Comparison of ENCODE assay signal across 34 cellular contexts in genomic region chr14:24376448-24377070, GRCh38. TPM values are rescaled to one million over a fixed set of nuclear protein-coding genes. Genes with fewer than 3 reads are reported as not detected.
DNase-seq lines count a peak whose midpoint lies in the region; ATAC-seq and TF ChIP-seq lines count a peak whose summit lies in the region.
"Had no signal": no experiment of that assay in that cellular context is flagged by ENCODE, and none has a peak within 500 bp of the region (broad histone marks: within the 10 kb centered on the region; RNA-seq: fewer than 3 reads in every experiment).

No MANE protein-coding gene starts in this region.

- no peak for DNase-seq in left ventricle myocardium inferior
- DNase-seq in heart right ventricle = no peak
- DNase-seq in NCI-H146 treated with DMSO at 0.1 percent for 48 hours (lab: John Stamatoyannopoulos, UW; ENCODE audit: unreplicated experiment) = peak; percentile 32
- DNase-seq in T-helper 17 cell = no peak
- DNase-seq in uterus = no peak
- DNase-seq: activated CD4-positive, alpha-beta T cell treated with anti-CD3 and anti-CD28 coated beads, Interleukin-2, amount 50 U/mL, for 48 hours; activated CD4-positive, CD25-positive, alpha-beta regulatory T cell treated with anti-CD3 and anti-CD28 coated beads, Interleukin-2, amount 50 U/mL, for 72 hours; activated naive CD4-positive, alpha-beta T cell; activated T-cell treated with anti-CD3 and anti-CD28 coated beads, Interleukin-2, amount 50 U/mL, for 72 hours; caudate nucleus; CD4-positive, CD25-positive, alpha-beta regulatory T cell; cortex of kidney; effector memory CD8-positive, alpha-beta T cell; head of caudate nucleus; immature natural killer cell; KG1; left cardiac atrium; mammary epithelial cell; MG63; NCI-H1105; NCI-H345; Peyer's patch; retina; SHP77; small intestine; stimulated activated naive B cell treated with anti-CD40 and anti-IgM and Interleukin-4, amounts not matched to agents 10 μg/mL and 1 μg/mL and 100 μg/mL, for 72 hours; T-helper 2 cell; upper lobe of left lung had no signal

- H3K9me3 ChIP-seq in left ventricle myocardium inferior (replicated peaks) = no peaks in the 10 kb centered on the region
- no peaks in the 10 kb centered on the region for H3K9me3 ChIP-seq in heart right ventricle
- no peaks in the 10 kb centered on the region for H3K9me3 ChIP-seq in iPS-15b (ENCODE audit: control insufficient read depth, insufficient read depth, low read length)
- no peaks in the 10 kb centered on the region for H3K9me3 ChIP-seq in T-helper 17 cell (ENCODE audit: control insufficient read depth, low read length, poor library complexity, severe bottlenecking)
- H3K9me3 ChIP-seq in uterus = no peaks in the 10 kb centered on the region
- H3K9me3 ChIP-seq: MG63, Peyer's patch, upper lobe of left lung had no signal

- H3K36me3 Mint-ChIP-seq in T-helper 17 cell (ENCODE audit: low read depth) = peaks cover 2% of the 10 kb centered on the region
- H3K36me3 Mint-ChIP-seq: CD4-positive, CD25-positive, alpha-beta regulatory T cell; immature natural killer cell; stimulated activated naive B cell treated with anti-CD40 and anti-IgM and Interleukin-4, amounts not matched to agents 10 μg/mL and 1 μg/mL and 100 μg/mL, for 72 hours had no signal

- no peak overlapping the region for H3K9ac ChIP-seq in iPS-15b (ENCODE audit: low read depth, low read length)
- H3K9ac ChIP-seq: parathyroid adenoma had no signal

- TF ChIP-seq CTCF in left ventricle myocardium inferior (IDR thresholded peaks at IDR 0.05; ENCODE audit: borderline replicate concordance) = no peak
- no peak for TF ChIP-seq CTCF in heart right ventricle (IDR thresholded peaks at IDR 0.05)
- TF ChIP-seq CTCF in uterus (IDR thresholded peaks at IDR 0.05) = no peak

- H3K4me3 ChIP-seq in left ventricle myocardium inferior = no peak overlapping the region
- H3K4me3 ChIP-seq in heart right ventricle = no peak overlapping the region
- peak overlapping the region; percentile 45 for H3K4me3 ChIP-seq in iPS-15b (ENCODE audit: low read depth, low read length)
- H3K4me3 ChIP-seq in uterus = no peak overlapping the region
- H3K4me3 ChIP-seq: MG63, Peyer's patch, upper lobe of left lung had no signal

- TF ChIP-seq POLR2A in uterus (IDR thresholded peaks at IDR 0.05) = no peak

- H3K27ac ChIP-seq in left ventricle myocardium inferior (replicated peaks) (peak overlapping the region; percentile 12), heart right ventricle (no peak overlapping the region), uterus (no peak overlapping the region)
- H3K27ac ChIP-seq: parathyroid adenoma, Peyer's patch, upper lobe of left lung had no signal

- H3K27me3 ChIP-seq in left ventricle myocardium inferior (ENCODE audit: low read depth) (peaks cover 9% of the 10 kb centered on the region), heart right ventricle (peaks cover 0 to 10% (median 0%) of the 10 kb centered on the region in 7 donors), iPS-15b (ENCODE audit: control insufficient read depth, insufficient read depth, low read length) (no peaks in the 10 kb centered on the region), uterus (no peaks in the 10 kb centered on the region)
- H3K27me3 ChIP-seq: MG63, Peyer's patch, upper lobe of left lung had no signal

- peaks cover 9% of the 10 kb centered on the region for H3K36me3 ChIP-seq in left ventricle myocardium inferior
- H3K36me3 ChIP-seq in heart right ventricle = peaks cover 0 to 34% (median 0%) of the 10 kb centered on the region in 9 donors
- H3K36me3 ChIP-seq in iPS-15b (ENCODE audit: control insufficient read depth, insufficient read depth, low read length) = peaks cover 14% of the 10 kb centered on the region
- no peaks in the 10 kb centered on the region for H3K36me3 ChIP-seq in uterus
- H3K36me3 ChIP-seq: MG63, Peyer's patch had no signal

- intact Hi-C loops in left ventricle myocardium inferior (cut with micrococcal nuclease) (no loop called here), heart right ventricle (cut with DNase I) (no loop called here), uterus (cut with DNase I; ENCODE audit: low total_unique reads) (no loop called here)

- no peaks in the 10 kb centered on the region for H3K4me1 Mint-ChIP-seq in T-helper 17 cell
- H3K4me1 Mint-ChIP-seq: CD4-positive, CD25-positive, alpha-beta regulatory T cell; immature natural killer cell; neural crest cell had no signal

- ATAC-seq in heart right ventricle (no peak), T-helper 17 cell (no peak), GM21717 (IDR thresholded peaks at IDR 0.05; ENCODE audit: unreplicated experiment) (no peak), GM21423 (IDR thresholded peaks at IDR 0.05; ENCODE audit: unreplicated experiment) (no peak)
- ATAC-seq: activated T-cell treated with anti-CD3 and anti-CD28 coated beads, Interleukin-2, amount 50 U/mL, for 72 hours; effector memory CD8-positive, alpha-beta T cell; stimulated activated naive B cell treated with anti-CD40 and anti-IgM and Interleukin-4, amounts not matched to agents 10 μg/mL and 1 μg/mL and 100 μg/mL, for 72 hours had no signal

- H3K4me1 ChIP-seq in left ventricle myocardium inferior (peaks cover 26% of the 10 kb centered on the region), heart right ventricle (peaks cover 0 to 34% (median 7%) of the 10 kb centered on the region in 9 donors), iPS-15b (ENCODE audit: control insufficient read depth, insufficient read depth, low read length) (peaks cover 14% of the 10 kb centered on the region), uterus (no peaks in the 10 kb centered on the region)
- H3K4me1 ChIP-seq: Peyer's patch had no signal

- no peak overlapping the region for H3K4me3 Mint-ChIP-seq in T-helper 17 cell
- H3K4me3 Mint-ChIP-seq: activated T-cell treated with anti-CD3 and anti-CD28 coated beads, Interleukin-2, amount 50 U/mL, for 72 hours; CD4-positive, CD25-positive, alpha-beta regulatory T cell; effector memory CD8-positive, alpha-beta T cell; immature natural killer cell; neural crest cell; stimulated activated naive B cell treated with anti-CD40 and anti-IgM and Interleukin-4, amounts not matched to agents 10 μg/mL and 1 μg/mL and 100 μg/mL, for 72 hours had no signal

- peaks cover 37% of the 10 kb centered on the region for H3K27me3 Mint-ChIP-seq in T-helper 17 cell

- WGBS in heart right ventricle, 2 donors = 61 to 69% methylated on average over 16 of the region's 16 CpGs

- H3K27ac Mint-ChIP-seq in T-helper 17 cell = no peak overlapping the region
- H3K27ac Mint-ChIP-seq: activated T-cell treated with anti-CD3 and anti-CD28 coated beads, Interleukin-2, amount 50 U/mL, for 72 hours; CD4-positive, CD25-positive, alpha-beta regulatory T cell; effector memory CD8-positive, alpha-beta T cell; immature natural killer cell; stimulated activated naive B cell treated with anti-CD40 and anti-IgM and Interleukin-4, amounts not matched to agents 10 μg/mL and 1 μg/mL and 100 μg/mL, for 72 hours had no signal

RNA-seq across cellular contexts. Expression of gene NFATC4, which starts 8.6 kb away (rescaled TPM):
- total RNA-seq in left ventricle myocardium inferior (20.6 TPM), heart right ventricle (10 to 100 TPM in 4 of 10 donors, 1 to 10 TPM in 6; 3.0 to 42.0 (median 7.8) TPM), T-helper 17 cell (not detected), uterus (100 to 1,000 TPM in 1 of 4 donors, 10 to 100 TPM in 3; 25.6 to 187 (median 86.4) TPM)
- polyA plus RNA-seq in heart right ventricle = 10 to 100 TPM; 28.7 to 69.2 TPM
- total RNA-seq: CD4-positive, CD25-positive, alpha-beta regulatory T cell had no signal
- polyA plus RNA-seq: CD4-positive, CD25-positive, alpha-beta regulatory T cell; immature natural killer cell had no signal

RNA-seq across cellular contexts. Expression of gene NYNRIN, which starts 22.2 kb away (rescaled TPM):
- 8.0 TPM for total RNA-seq in left ventricle myocardium inferior
- 1 to 10 TPM; 3.6 to 9.0 (median 6.4) TPM for total RNA-seq in heart right ventricle
- polyA plus RNA-seq in heart right ventricle = 1 to 10 TPM; 4.6 to 6.8 TPM
- total RNA-seq in T-helper 17 cell = under 1 TPM in 1 of 2 donors, not detected in 1; 0.22 TPM
- total RNA-seq in uterus = 10 to 100 TPM in 3 of 4 donors, 1 to 10 TPM in 1; 4.9 to 51.1 (median 27.3) TPM

RNA-seq across cellular contexts. Expression of gene RIPK3, which starts 36.8 kb away (rescaled TPM):
- total RNA-seq in left ventricle myocardium inferior (3.6 TPM), heart right ventricle (1 to 10 TPM; 1.7 to 4.9 (median 3.5) TPM), T-helper 17 cell (10 to 100 TPM; 22.7 to 26.1 TPM), uterus (100 to 1,000 TPM in 1 of 4 donors, 1 to 10 TPM in 2, under 1 TPM in 1; 0.29 to 123 (median 6.0) TPM)
- 1 to 10 TPM; 4.9 to 7.1 TPM for polyA plus RNA-seq in heart right ventricle
- total RNA-seq: Daoy, neural crest cell had no signal

RNA-seq across cellular contexts. Expression of gene ADCY4, which starts 41.7 kb away (rescaled TPM):
- total RNA-seq in left ventricle myocardium inferior (26.6 TPM), heart right ventricle (10 to 100 TPM; 17.4 to 37.0 (median 22.9) TPM), T-helper 17 cell (1 to 10 TPM; 5.4 to 7.9 TPM), uterus (100 to 1,000 TPM in 2 of 4 donors, 10 to 100 TPM in 2; 22.8 to 138 (median 86.1) TPM)
- 100 to 1,000 TPM in 1 of 2 donors, 10 to 100 TPM in 1; 23.1 to 104 TPM for polyA plus RNA-seq in heart right ventricle

RNA-seq across cellular contexts. Expression of gene CBLN3, which starts 52.9 kb away (rescaled TPM):
- 0.55 TPM for total RNA-seq in left ventricle myocardium inferior
- total RNA-seq in heart right ventricle = 1 to 10 TPM in 4 of 10 donors, under 1 TPM in 6; 0.24 to 2.5 (median 0.80) TPM
- 1 to 10 TPM; 1.0 to 1.8 TPM for polyA plus RNA-seq in heart right ventricle
- 1 to 10 TPM; 4.2 to 6.0 TPM for total RNA-seq in T-helper 17 cell
- 1 to 10 TPM in 3 of 4 donors, not detected in 1; 1.3 to 3.3 (median 3.2) TPM for total RNA-seq in uterus
- total RNA-seq: Daoy had no signal
- polyA plus RNA-seq: immature natural killer cell had no signal

Comparison
In these comparisons a context has a peak if more than half of its experiments do, and no peak if none do; other contexts are left out.
1. RNA of gene NFATC4, which starts 8.6 kb away (total RNA-seq): 25.6 to 187 TPM in uterus, 20.6 TPM in left ventricle myocardium inferior (single experiment) and 3.0 to 42.0 TPM in heart right ventricle; not detected in T-helper 17 cell; every median in the first group is over 4 times any median in the second.